20 cellular contexts compared by ENCODE assay signal in genomic region chr12:63965936-63966602, GRCh38.
"Had no signal": no experiment of that assay in that cellular context is flagged by ENCODE, and none has a peak within 500 bp of the region (broad histone marks: within the 10 kb centered on the region; RNA-seq: fewer than 3 reads in every experiment).

No MANE protein-coding gene starts in this region.

- FAIRE-seq: astrocyte, colon, frontal cortex, TTC549 had no signal

- H3K27ac ChIP-seq: cardiac muscle cell, heart left ventricle, lower lobe of right lung, suprapubic skin had no signal

- H3K4me3 ChIP-seq: cardiac muscle cell, heart left ventricle, lower lobe of right lung, smooth muscle cell, suprapubic skin had no signal

- H3K27me3 ChIP-seq: cardiac muscle cell, heart left ventricle, suprapubic skin had no signal

- DNase-seq: activated CD4-positive, alpha-beta T cell treated with anti-CD3 and anti-CD28 coated beads, Interleukin-2, amount 10 ng/mL, durations not matched to agents 7 days and 5 days; activated CD4-positive, CD25-positive, alpha-beta regulatory T cell; activated naive CD4-positive, alpha-beta T cell treated with anti-CD3 and anti-CD28 coated beads for 36 hours; activated naive CD8-positive, alpha-beta T cell treated with anti-CD3 and anti-CD28 coated beads, Interleukin-2, amount 50 U/mL, for 24 hours; heart left ventricle; left colon; lower lobe of right lung; nephron progenitor cell; occipital lobe; right cardiac atrium; stimulated activated naive CD8-positive, alpha-beta T cell treated with anti-CD3 and anti-CD28 coated beads, Interleukin-15, Interleukin-2, amounts not matched to agents 100 U/mL and 50 U/mL, for 24 hours; T-helper 17 cell had no signal

- H3K36me3 ChIP-seq: cardiac muscle cell, heart left ventricle, lower lobe of right lung, suprapubic skin had no signal

- H3K9me3 ChIP-seq: heart left ventricle, lower lobe of right lung, suprapubic skin had no signal

- ATAC-seq: activated naive CD8-positive, alpha-beta T cell treated with anti-CD3 and anti-CD28 coated beads, Interleukin-2, amount 50 U/mL, for 24 hours; esophagus mucosa; heart left ventricle; left colon; lower lobe of right lung; right cardiac atrium; stimulated activated naive CD8-positive, alpha-beta T cell treated with anti-CD3 and anti-CD28 coated beads, Interleukin-15, Interleukin-2, amounts not matched to agents 100 U/mL and 50 U/mL, for 24 hours; T-helper 17 cell had no signal
